1 cellular context compared by ENCODE assay signal in the genomic region with DNA sequence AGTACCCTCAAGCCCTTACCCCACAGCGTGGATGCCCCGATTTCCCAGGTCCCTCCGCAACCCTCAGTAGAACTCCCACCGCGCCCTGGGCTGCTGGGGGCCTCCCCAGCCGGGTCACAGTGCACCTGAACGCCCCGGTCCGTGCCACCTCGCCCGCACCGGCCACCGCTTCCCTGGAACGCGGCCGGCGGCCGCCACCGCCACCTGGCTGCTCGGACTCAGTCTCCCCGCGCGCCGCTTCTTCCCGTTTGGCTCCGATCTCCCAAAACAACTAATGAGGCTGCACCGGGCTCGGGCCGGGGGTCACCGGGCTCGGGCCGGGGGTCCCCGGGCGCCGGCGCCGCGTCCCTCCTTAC.
TF ChIP-seq lines count a peak whose summit lies in the region.

No MANE protein-coding gene starts in this region.

TF ChIP-seq in WTC11, 78 proteins besides CTCF, POLR2A, EP300 and RAD21 (continued from another document):
- TF ChIP-seq, protein P1, sequence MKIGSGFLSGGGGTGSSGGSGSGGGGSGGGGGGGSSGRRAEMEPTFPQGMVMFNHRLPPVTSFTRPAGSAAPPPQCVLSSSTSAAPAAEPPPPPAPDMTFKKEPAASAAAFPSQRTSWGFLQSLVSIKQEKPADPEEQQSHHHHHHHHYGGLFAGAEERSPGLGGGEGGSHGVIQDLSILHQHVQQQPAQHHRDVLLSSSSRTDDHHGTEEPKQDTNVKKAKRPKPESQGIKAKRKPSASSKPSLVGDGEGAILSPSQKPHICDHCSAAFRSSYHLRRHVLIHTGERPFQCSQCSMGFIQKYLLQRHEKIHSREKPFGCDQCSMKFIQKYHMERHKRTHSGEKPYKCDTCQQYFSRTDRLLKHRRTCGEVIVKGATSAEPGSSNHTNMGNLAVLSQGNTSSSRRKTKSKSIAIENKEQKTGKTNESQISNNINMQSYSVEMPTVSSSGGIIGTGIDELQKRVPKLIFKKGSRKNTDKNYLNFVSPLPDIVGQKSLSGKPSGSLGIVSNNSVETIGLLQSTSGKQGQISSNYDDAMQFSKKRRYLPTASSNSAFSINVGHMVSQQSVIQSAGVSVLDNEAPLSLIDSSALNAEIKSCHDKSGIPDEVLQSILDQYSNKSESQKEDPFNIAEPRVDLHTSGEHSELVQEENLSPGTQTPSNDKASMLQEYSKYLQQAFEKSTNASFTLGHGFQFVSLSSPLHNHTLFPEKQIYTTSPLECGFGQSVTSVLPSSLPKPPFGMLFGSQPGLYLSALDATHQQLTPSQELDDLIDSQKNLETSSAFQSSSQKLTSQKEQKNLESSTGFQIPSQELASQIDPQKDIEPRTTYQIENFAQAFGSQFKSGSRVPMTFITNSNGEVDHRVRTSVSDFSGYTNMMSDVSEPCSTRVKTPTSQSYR (CRISPR knock-in tag; IDR thresholded peaks at IDR 0.05) = no peak
- no peak for TF ChIP-seq NR3C1 (CRISPR knock-in tag; conservative IDR thresholded peaks at IDR 0.05; ENCODE audit: low read depth)
